Comparison of ENCODE assay signal across 8 cellular contexts in genomic region chr19:49421039-49421877, GRCh38. TPM values are rescaled to one million over a fixed set of nuclear protein-coding genes. Genes with fewer than 3 reads are reported as not detected.
DNase-seq lines count a peak whose midpoint lies in the region; ATAC-seq and TF ChIP-seq lines count a peak whose summit lies in the region.

No MANE protein-coding gene starts in this region.

- peaks cover 8% of the 10 kb centered on the region; the same call in 1 of the 2 replicates for H3K4me1 ChIP-seq in ES-I3 (ENCODE audit: insufficient read depth, low read length)

- no peak for TF ChIP-seq CTCF in fibroblast of the aortic adventitia (IDR thresholded peaks at IDR 0.05; ENCODE audit: insufficient read depth, low read length)
- no peak for TF ChIP-seq CTCF in osteocyte (IDR thresholded peaks at IDR 0.05)

- no peaks in the 10 kb centered on the region for H3K36me3 Mint-ChIP-seq in activated CD4-positive, alpha-beta memory T cell treated with anti-CD3 and anti-CD28 coated beads, Interleukin-2, amount 10 ng/mL, durations not matched to agents 7 days and 5 days (ENCODE audit: low read depth)
- no peaks in the 10 kb centered on the region for H3K36me3 Mint-ChIP-seq in osteocyte (ENCODE audit: unreplicated experiment)

- POLR2A ChIA-PET in activated CD4-positive, alpha-beta memory T cell treated with anti-CD3 and anti-CD28 coated beads, Interleukin-2, amount 10 ng/mL, durations not matched to agents 7 days and 5 days (lab: Charles Lee), result interaction anchor here (1.4 to 4.4 kb wide), 3 partner anchors 12 to 52 kb away, joined by 4 to 18 read pairs (median 6); no protein-coding TSS in a partner anchor

- H3K27me3 Mint-ChIP-seq in activated CD4-positive, alpha-beta memory T cell treated with anti-CD3 and anti-CD28 coated beads, Interleukin-2, amount 10 ng/mL, durations not matched to agents 7 days and 5 days, result peaks cover 87% of the 10 kb centered on the region
- peaks cover 89% of the 10 kb centered on the region for H3K27me3 Mint-ChIP-seq in osteocyte (ENCODE audit: unreplicated experiment)

- peak overlapping the region; percentile 41 for H3K4me3 Mint-ChIP-seq in activated CD4-positive, alpha-beta memory T cell treated with anti-CD3 and anti-CD28 coated beads, Interleukin-2, amount 10 ng/mL, durations not matched to agents 7 days and 5 days
- peak overlapping the region; percentile 14 for H3K4me3 Mint-ChIP-seq in osteocyte (ENCODE audit: unreplicated experiment)

- ATAC-seq in HG03159 (IDR thresholded peaks at IDR 0.05; ENCODE audit: unreplicated experiment), result no peak

- no peaks in the 10 kb centered on the region for H3K9me3 Mint-ChIP-seq in activated CD4-positive, alpha-beta memory T cell treated with anti-CD3 and anti-CD28 coated beads, Interleukin-2, amount 10 ng/mL, durations not matched to agents 7 days and 5 days
- no peaks in the 10 kb centered on the region for H3K9me3 Mint-ChIP-seq in osteocyte (ENCODE audit: unreplicated experiment)

- H3K9me3 ChIP-seq in ES-I3 (ENCODE audit: control insufficient read depth, insufficient read depth, low read length), result no peaks in the 10 kb centered on the region

- CTCF ChIA-PET in activated CD4-positive, alpha-beta memory T cell treated with anti-CD3 and anti-CD28 coated beads, Interleukin-2, amount 10 ng/mL, durations not matched to agents 7 days and 5 days (lab: Charles Lee), result interaction anchor here (1.2 to 1.8 kb wide), 2 partner anchors 9 to 29 kb away, joined by 6 to 11 read pairs; no protein-coding TSS in a partner anchor

- H3K36me3 ChIP-seq in ES-I3 (ENCODE audit: insufficient read depth, low read length), result no peaks in the 10 kb centered on the region

- H3K4me1 Mint-ChIP-seq in activated CD4-positive, alpha-beta memory T cell treated with anti-CD3 and anti-CD28 coated beads, Interleukin-2, amount 10 ng/mL, durations not matched to agents 7 days and 5 days, result peaks cover 34% of the 10 kb centered on the region
- H3K4me1 Mint-ChIP-seq in osteocyte (ENCODE audit: unreplicated experiment), result peaks cover 23% of the 10 kb centered on the region

- H3K4me3 ChIP-seq in fibroblast of the aortic adventitia (ENCODE audit: low read depth, low read length), result peak overlapping the region; percentile 25

- H3K27ac Mint-ChIP-seq in activated CD4-positive, alpha-beta memory T cell treated with anti-CD3 and anti-CD28 coated beads, Interleukin-2, amount 10 ng/mL, durations not matched to agents 7 days and 5 days, result no peak overlapping the region
- no peak overlapping the region for H3K27ac Mint-ChIP-seq in osteocyte (ENCODE audit: unreplicated experiment)

- H3K9ac ChIP-seq in ES-I3 (ENCODE audit: low read depth, low read length), result peak overlapping the region; percentile 25; the same call in 1 of the 2 replicates

- DNase-seq in NCI-H1436 treated with DMSO at 0.1 percent for 48 hours (lab: John Stamatoyannopoulos, UW) (peak; percentile 89), fibroblast of the aortic adventitia (ENCODE audit: low read depth) (peak; percentile 63), osteocyte (ENCODE audit: extremely low spot score, unreplicated experiment) (peak; percentile 82), T-helper 9 cell (no peak), H4 (ENCODE audit: low spot score) (no peak)
- peak; percentile 62 for DNase-seq in activated CD4-positive, alpha-beta memory T cell treated with anti-CD3 and anti-CD28 coated beads, Interleukin-2, amount 10 ng/mL, durations not matched to agents 7 days and 5 days

RNA-seq across cellular contexts. Expression of gene PTH2, which starts 2.0 kb away (rescaled TPM):
- not detected for total RNA-seq in activated CD4-positive, alpha-beta memory T cell treated with anti-CD3 and anti-CD28 coated beads, Interleukin-2, amount 10 ng/mL, durations not matched to agents 7 days and 5 days
- total RNA-seq in fibroblast of the aortic adventitia (ENCODE audit: low replicate concordance) (not detected in 2 replicates), osteocyte (not detected in 2 replicates)
- not detected in 2 replicates for total RNA-seq in H4 (2014; rRNA removed; shearing (Covaris generic))

RNA-seq across cellular contexts. Expression of gene GFY, which starts 3.9 kb away (rescaled TPM):
- total RNA-seq in activated CD4-positive, alpha-beta memory T cell treated with anti-CD3 and anti-CD28 coated beads, Interleukin-2, amount 10 ng/mL, durations not matched to agents 7 days and 5 days, result not detected
- not detected in 2 replicates for total RNA-seq in fibroblast of the aortic adventitia (ENCODE audit: low replicate concordance)
- total RNA-seq in osteocyte, result not detected in 2 replicates
- not detected in 2 replicates for total RNA-seq in H4 (2014; rRNA removed; shearing (Covaris generic))

RNA-seq across cellular contexts. Expression of gene SLC17A7, which starts 20.1 kb away (rescaled TPM):
- total RNA-seq in activated CD4-positive, alpha-beta memory T cell treated with anti-CD3 and anti-CD28 coated beads, Interleukin-2, amount 10 ng/mL, durations not matched to agents 7 days and 5 days, result under 1 TPM; 0.30 to 0.43 TPM
- total RNA-seq in fibroblast of the aortic adventitia (ENCODE audit: low replicate concordance), result 0.49 TPM in 1 of 2 replicates, not detected in the other
- 0.34 and 0.54 TPM in 2 replicates for total RNA-seq in osteocyte
- total RNA-seq in H4 (2014; rRNA removed; shearing (Covaris generic)), result 0.25 and 0.45 TPM in 2 replicates

RNA-seq across cellular contexts. Expression of gene PIH1D1, which starts 30.4 kb away (rescaled TPM):
- total RNA-seq in activated CD4-positive, alpha-beta memory T cell treated with anti-CD3 and anti-CD28 coated beads, Interleukin-2, amount 10 ng/mL, durations not matched to agents 7 days and 5 days, result 100 to 1,000 TPM; 168 to 170 TPM
- total RNA-seq in fibroblast of the aortic adventitia (ENCODE audit: low replicate concordance) (80.6 and 151 TPM in 2 replicates), osteocyte (80.2 and 84.5 TPM in 2 replicates)
- total RNA-seq in H4 (2014; rRNA removed; shearing (Covaris generic)), result 99.2 and 113 TPM in 2 replicates

RNA-seq across cellular contexts. Expression of gene ALDH16A1, which starts 31.8 kb away (rescaled TPM):
- total RNA-seq in activated CD4-positive, alpha-beta memory T cell treated with anti-CD3 and anti-CD28 coated beads, Interleukin-2, amount 10 ng/mL, durations not matched to agents 7 days and 5 days, result 10 to 100 TPM; 34.1 to 36.6 TPM
- total RNA-seq in fibroblast of the aortic adventitia (ENCODE audit: low replicate concordance) (25.0 and 29.6 TPM in 2 replicates), osteocyte (31.8 and 34.0 TPM in 2 replicates)
- total RNA-seq in H4 (2014; rRNA removed; shearing (Covaris generic)), result 17.0 and 25.7 TPM in 2 replicates

Comparison
In these comparisons a context has a peak if more than half of its experiments do, and no peak if none do; other contexts are left out.
1. DNase-seq: peak in NCI-H1436 treated with DMSO at 0.1 percent for 48 hours (single experiment), activated CD4-positive, alpha-beta memory T cell treated with anti-CD3 and anti-CD28 coated beads, Interleukin-2, amount 10 ng/mL, durations not matched to agents 7 days and 5 days (single experiment), fibroblast of the aortic adventitia (single experiment) and osteocyte (single experiment); none in T-helper 9 cell (single experiment) and H4 (single experiment).